32 cellular contexts compared by ENCODE assay signal in genomic region chrX:4706961-4707360, GRCh38.
"Had no signal": no experiment of that assay in that cellular context is flagged by ENCODE, and none has a peak within 500 bp of the region (broad histone marks: within the 10 kb centered on the region; RNA-seq: fewer than 3 reads in every experiment).

No MANE protein-coding gene starts in this region.

- ATAC-seq: activated naive CD4-positive, alpha-beta T cell treated with anti-CD3 and anti-CD28 coated beads, Interleukin-2, amount 50 U/mL, for 72 hours; activated naive CD8-positive, alpha-beta T cell treated with anti-CD3 and anti-CD28 coated beads, Interleukin-2, amount 50 U/mL, for 24 hours; activated T-cell treated with anti-CD3 and anti-CD28 coated beads, Interleukin-2, amount 50 U/mL, for 4 hours; activated T-cell treated with anti-CD3 and anti-CD28 coated beads, Interleukin-2, amount 50 U/mL, for 72 hours; activated T-helper 17 cell treated with anti-CD3 and anti-CD28 coated beads, Interleukin-2, amount 50 U/mL, for 72 hours; body of pancreas had no signal

- DNase-seq: activated effector memory CD4-positive, alpha-beta T cell treated with anti-CD3 and anti-CD28 coated beads, Interleukin-2, amount 50 U/mL, for 16 hours; activated effector memory CD4-positive, alpha-beta T cell treated with Interleukin-2 at 50 U/mL for 16 hours; activated gamma-delta T cell; activated gamma-delta T cell treated with Interleukin-2 at 50 U/mL for 16 hours; activated naive CD4-positive, alpha-beta T cell; activated naive CD4-positive, alpha-beta T cell treated with anti-CD3 and anti-CD28 coated beads for 36 hours; activated naive CD4-positive, alpha-beta T cell treated with anti-CD3 and anti-CD28 coated beads, Interleukin-2, amount 10 ng/mL, durations not matched to agents 7 days and 5 days; activated naive CD4-positive, alpha-beta T cell treated with anti-CD3 and anti-CD28 coated beads, Interleukin-2, amount 50 U/mL, for 16 hours; activated naive CD4-positive, alpha-beta T cell treated with Interleukin-2 at 50 U/mL for 16 hours; activated naive CD8-positive, alpha-beta T cell treated with anti-CD3 and anti-CD28 coated beads for 36 hours; activated naive CD8-positive, alpha-beta T cell treated with anti-CD3 and anti-CD28 coated beads, Interleukin-2, amount 10 ng/mL, durations not matched to agents 7 days and 5 days; activated naive CD8-positive, alpha-beta T cell treated with anti-CD3 and anti-CD28 coated beads, Interleukin-2, amount 50 U/mL, for 24 hours; activated T-cell treated with anti-CD3 and anti-CD28 coated beads, Interleukin-2, amount 50 U/mL, for 1 hour; activated T-cell treated with anti-CD3 and anti-CD28 coated beads, Interleukin-2, amount 50 U/mL, for 24 hours; activated T-cell treated with anti-CD3 and anti-CD28 coated beads, Interleukin-2, amount 50 U/mL, for 4 hours; activated T-cell treated with anti-CD3 and anti-CD28 coated beads, Interleukin-2, amount 50 U/mL, for 48 hours; activated T-cell treated with anti-CD3 and anti-CD28 coated beads, Interleukin-2, amount 50 U/mL, for 72 hours; adrenal gland; amniotic stem cell; amygdala; anterior cingulate cortex; aorta; brain microvascular endothelial cell; caudate nucleus; central memory CD4-positive, alpha-beta T cell; cerebellar nuclear complex had no signal

- H3K36me3 ChIP-seq: adrenal gland, ascending aorta, brain microvascular endothelial cell, breast epithelium, cardiac muscle cell had no signal

- H3K4me3 ChIP-seq: adrenal gland, ascending aorta, body of pancreas, breast epithelium, cardiac muscle cell had no signal

- H3K9me3 ChIP-seq: adrenal gland, ascending aorta, body of pancreas, breast epithelium had no signal

- H3K27ac ChIP-seq: adrenal gland, ascending aorta, body of pancreas, brain microvascular endothelial cell, breast epithelium, cardiac muscle cell had no signal

- H3K27me3 ChIP-seq: adrenal gland, ascending aorta, body of pancreas, brain microvascular endothelial cell, breast epithelium, cardiac muscle cell had no signal

- H3K4me1 ChIP-seq: adrenal gland, ascending aorta, breast epithelium had no signal
